In the genomic region with DNA sequence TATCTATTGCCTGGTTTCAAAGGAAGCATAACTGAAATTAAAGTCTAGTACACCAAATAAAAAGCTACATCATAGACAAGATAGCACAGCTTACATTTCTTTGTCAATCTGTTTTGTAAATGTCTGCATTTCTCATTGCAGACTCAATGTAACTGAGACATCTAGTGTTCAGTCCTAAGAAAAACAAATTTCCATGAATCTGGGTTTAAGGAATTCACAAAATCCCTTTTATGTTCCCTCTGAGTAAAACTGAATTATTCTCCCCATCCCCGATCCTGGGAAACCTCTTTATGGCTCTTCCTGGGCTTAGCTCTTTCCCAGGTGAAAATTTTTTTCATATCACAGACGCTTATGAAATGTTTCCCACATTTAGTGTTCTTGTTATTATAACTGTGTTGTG, we compare ENCODE assay signal across 2 cellular contexts.
TF ChIP-seq lines count a peak whose summit lies in the region.

No MANE protein-coding gene starts in this region.

TF ChIP-seq in IMR-90, 13 proteins besides CTCF, POLR2A, EP300 and RAD21:
- no peak for TF ChIP-seq MAFK (IDR thresholded peaks at IDR 0.05; ENCODE audit: low read depth, low read length)
- TF ChIP-seq FOS (IDR thresholded peaks at IDR 0.05; ENCODE audit: low read depth, low read length) = no peak
- TF ChIP-seq SMC3 (IDR thresholded peaks at IDR 0.05; ENCODE audit: low read depth, low read length) = peak; percentile 36; the same call in 1 of the 2 replicates
- no peak for TF ChIP-seq CHD1 (IDR thresholded peaks at IDR 0.05; ENCODE audit: low read depth, low read length)
- TF ChIP-seq NFE2L2 (IDR thresholded peaks at IDR 0.05; ENCODE audit: low read depth, low read length) = no peak
TF ChIP-seq in IMR-90: peak in this region for 1.

TF ChIP-seq in HepG2, 621 proteins besides CTCF, POLR2A, EP300 and RAD21:
- TF ChIP-seq XBP1 (CRISPR knock-in tag; IDR thresholded peaks at IDR 0.05) (no peak), MEIS2 (CRISPR knock-in tag; IDR thresholded peaks at IDR 0.05) (no peak), STAG1 (CRISPR knock-in tag; IDR thresholded peaks at IDR 0.05) (peak; percentile 55)
TF ChIP-seq in HepG2: peak in this region for 1.
